In the genomic region with DNA sequence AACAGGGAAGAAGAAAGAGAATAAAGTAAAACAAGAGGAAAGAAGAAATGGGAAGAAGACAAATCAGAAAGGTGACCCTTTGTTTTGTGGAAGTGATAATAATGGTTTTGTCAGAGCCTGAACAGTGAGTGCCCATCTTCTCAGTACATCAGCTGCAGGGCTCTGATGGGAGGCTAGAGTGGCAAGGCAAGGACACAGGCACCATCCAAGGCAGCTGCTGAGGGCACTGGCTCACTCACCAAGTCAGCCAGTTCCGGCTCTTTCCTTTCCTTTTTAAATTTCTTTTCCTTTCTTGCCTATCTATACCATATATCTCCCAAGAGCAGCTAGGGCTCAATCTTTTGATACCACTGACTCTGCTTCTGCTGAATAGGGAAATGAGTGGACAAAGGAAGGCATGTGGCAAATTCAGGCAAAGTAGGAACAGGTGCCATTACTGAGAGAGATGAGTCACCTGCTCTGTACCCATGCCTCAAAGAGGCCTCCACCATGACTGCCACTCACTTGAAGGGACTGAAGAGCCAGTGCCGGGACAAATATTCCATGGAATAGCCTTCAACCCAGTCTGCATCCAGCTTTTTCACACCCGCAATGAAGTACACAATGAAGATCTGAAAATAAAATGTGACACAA, we compare ENCODE assay signal across 22 cellular contexts. TPM values are rescaled to one million over a fixed set of nuclear protein-coding genes. Genes with fewer than 3 reads are reported as not detected.
"Had no signal": no experiment of that assay in that cellular context is flagged by ENCODE, and none has a peak within 500 bp of the region (broad histone marks: within the 10 kb centered on the region; RNA-seq: fewer than 3 reads in every experiment).

No MANE protein-coding gene starts in this region.

- H3K4me3 Mint-ChIP-seq: activated CD4-positive, alpha-beta T cell treated with anti-CD3 and anti-CD28 coated beads, Interleukin-2, amount 10 ng/mL, durations not matched to agents 24 days and 14 days; activated CD8-positive, alpha-beta memory T cell treated with anti-CD3 and anti-CD28 coated beads, Interleukin-2, amount 10 ng/mL, durations not matched to agents 7 days and 5 days; neural progenitor cell had no signal

- DNase-seq: activated CD4-positive, alpha-beta T cell treated with anti-CD3 and anti-CD28 coated beads, Interleukin-2, amount 10 ng/mL, durations not matched to agents 24 days and 14 days; activated CD4-positive, CD25-positive, alpha-beta regulatory T cell; activated CD8-positive, alpha-beta memory T cell treated with anti-CD3 and anti-CD28 coated beads, Interleukin-2, amount 10 ng/mL, durations not matched to agents 7 days and 5 days; activated effector memory CD4-positive, alpha-beta T cell treated with anti-CD3 and anti-CD28 coated beads, Interleukin-2, amount 50 U/mL, for 16 hours; activated T-cell treated with anti-CD3 and anti-CD28 coated beads, Interleukin-2, amount 50 U/mL, for 1 hour; effector CD4-positive, alpha-beta T cell; heart right ventricle; left ventricle myocardium inferior; mammary epithelial cell; midbrain; right cardiac atrium; small intestine; stimulated activated CD4-positive, alpha-beta T cell treated with anti-CD3 and anti-CD28 coated beads, Interleukin-15, amount 100 ng/mL, for 24 hours; stimulated activated CD4-positive, alpha-beta T cell treated with anti-CD3 and anti-CD28 coated beads, Interleukin-4, amount 100 ng/mL, for 1 hour; T-helper 1 cell; T1000; upper lobe of right lung had no signal

- H3K4me1 ChIP-seq: neural progenitor cell had no signal

- H3K9ac ChIP-seq: neural progenitor cell had no signal

- H3K36me3 ChIP-seq: neural progenitor cell had no signal

- H3K27me3 ChIP-seq: esophagus muscularis mucosa, heart right ventricle, neural progenitor cell, upper lobe of right lung had no signal

- H3K9me3 ChIP-seq: esophagus muscularis mucosa, heart right ventricle, left ventricle myocardium inferior, prostate gland, upper lobe of right lung had no signal

- H3K4me3 ChIP-seq: esophagus muscularis mucosa, heart right ventricle, left ventricle myocardium inferior, neural progenitor cell, prostate gland, upper lobe of right lung had no signal

- H3K27ac Mint-ChIP-seq: activated CD4-positive, alpha-beta T cell treated with anti-CD3 and anti-CD28 coated beads, Interleukin-2, amount 10 ng/mL, durations not matched to agents 24 days and 14 days; activated CD8-positive, alpha-beta memory T cell treated with anti-CD3 and anti-CD28 coated beads, Interleukin-2, amount 10 ng/mL, durations not matched to agents 7 days and 5 days; activated naive CD4-positive, alpha-beta T cell treated with anti-CD3 and anti-CD28 coated beads, Interleukin-2, amount 50 U/mL, for 72 hours; neural progenitor cell had no signal

- H3K27ac ChIP-seq: esophagus muscularis mucosa, heart right ventricle, left ventricle myocardium inferior, neural progenitor cell, prostate gland, upper lobe of right lung had no signal

- H3K27me3 Mint-ChIP-seq: activated CD4-positive, alpha-beta T cell treated with anti-CD3 and anti-CD28 coated beads, Interleukin-2, amount 10 ng/mL, durations not matched to agents 24 days and 14 days; activated CD8-positive, alpha-beta memory T cell treated with anti-CD3 and anti-CD28 coated beads, Interleukin-2, amount 10 ng/mL, durations not matched to agents 7 days and 5 days had no signal

- H3K9me3 Mint-ChIP-seq: activated CD4-positive, alpha-beta T cell treated with anti-CD3 and anti-CD28 coated beads, Interleukin-2, amount 10 ng/mL, durations not matched to agents 24 days and 14 days; activated naive CD4-positive, alpha-beta T cell treated with anti-CD3 and anti-CD28 coated beads, Interleukin-2, amount 50 U/mL, for 72 hours; neural progenitor cell had no signal

- H3K4me2 ChIP-seq: neural progenitor cell had no signal

RNA-seq across cellular contexts. Expression of gene VAMP5, which starts 29.1 kb away (rescaled TPM):
- total RNA-seq: osteocyte had no signal
